19 cellular contexts compared by ENCODE assay signal in genomic region chr2:120471166-120471565, GRCh38.
DNase-seq lines count a peak whose midpoint lies in the region; ATAC-seq and TF ChIP-seq lines count a peak whose summit lies in the region.
"Had no signal": no experiment of that assay in that cellular context is flagged by ENCODE, and none has a peak within 500 bp of the region (broad histone marks: within the 10 kb centered on the region; RNA-seq: fewer than 3 reads in every experiment).

No MANE protein-coding gene starts in this region.

- H3K9ac ChIP-seq in skeletal muscle satellite cell (ENCODE audit: low read depth, low read length): peak overlapping the region; percentile 69

- H3K79me2 ChIP-seq in hepatocyte: no peaks in the 10 kb centered on the region

- no peak for ATAC-seq in activated T-helper 17 cell treated with anti-CD3 and anti-CD28 coated beads, Interleukin-2, amount 50 U/mL, for 72 hours (replicated peaks)
- ATAC-seq: naive thymus-derived CD8-positive, alpha-beta T cell had no signal

- WGBS in hepatocyte (ENCODE audit: low lambda C conversion rate, missing lambda C conversion rate): 90% methylated on average over 5 of the region's 5 CpGs

- H3K36me3 Mint-ChIP-seq in activated T-helper 17 cell treated with anti-CD3 and anti-CD28 coated beads, Interleukin-2, amount 50 U/mL, for 72 hours (ENCODE audit: low read depth): no peaks in the 10 kb centered on the region
- H3K36me3 Mint-ChIP-seq: brain; naive thymus-derived CD8-positive, alpha-beta T cell had no signal

- no peaks in the 10 kb centered on the region for H3K9me3 Mint-ChIP-seq in activated T-helper 17 cell treated with anti-CD3 and anti-CD28 coated beads, Interleukin-2, amount 50 U/mL, for 72 hours
- H3K9me3 Mint-ChIP-seq: CD4-positive, alpha-beta T cell; T-helper 2 cell treated with Interferon-gamma antibody and Interleukin-4, amounts not matched to agents 5 μg/mL and 100 μg/mL, for 36 hours had no signal

- TF ChIP-seq POLR2A in vagina (IDR thresholded peaks at IDR 0.05): no peak

- H3K9me3 ChIP-seq in hepatocyte (ENCODE audit: low read depth): no peaks in the 10 kb centered on the region
- peaks cover 8% of the 10 kb centered on the region for H3K9me3 ChIP-seq in skeletal muscle satellite cell (replicated peaks; ENCODE audit: low read length)
- no peaks in the 10 kb centered on the region for H3K9me3 ChIP-seq in vagina
- H3K9me3 ChIP-seq: testis had no signal

- H2AFZ ChIP-seq in hepatocyte: no peak overlapping the region

- H3K27ac Mint-ChIP-seq in activated T-helper 17 cell treated with anti-CD3 and anti-CD28 coated beads, Interleukin-2, amount 50 U/mL, for 72 hours: no peak overlapping the region
- H3K27ac Mint-ChIP-seq: CD4-positive, alpha-beta T cell; naive thymus-derived CD8-positive, alpha-beta T cell; progenitor cell of endocrine pancreas; T-helper 2 cell treated with Interferon-gamma antibody and Interleukin-4, amounts not matched to agents 5 μg/mL and 100 μg/mL, for 36 hours had no signal

- no peaks in the 10 kb centered on the region for H3K27me3 ChIP-seq in hepatocyte
- H3K27me3 ChIP-seq in skeletal muscle satellite cell (ENCODE audit: control insufficient read depth, insufficient read depth, low read length): no peaks in the 10 kb centered on the region
- H3K27me3 ChIP-seq in vagina: no peaks in the 10 kb centered on the region
- H3K27me3 ChIP-seq: testis had no signal

- no peak overlapping the region for H3K4me2 ChIP-seq in hepatocyte
- peak overlapping the region; percentile 53 for H3K4me2 ChIP-seq in skeletal muscle satellite cell (ENCODE audit: low read length)

- H3K9me2 ChIP-seq in hepatocyte (replicated peaks; ENCODE audit: insufficient read depth): no peaks in the 10 kb centered on the region

- peak; percentile 25 for DNase-seq in activated effector memory CD4-positive, alpha-beta T cell treated with anti-CD3 and anti-CD28 coated beads, Interleukin-2, amount 50 U/mL, for 16 hours
- DNase-seq in activated effector memory CD4-positive, alpha-beta T cell treated with Interleukin-2 at 50 U/mL for 16 hours: no peak
- DNase-seq in hepatocyte (ENCODE audit: low spot score) (no peak), vagina (ENCODE audit: extremely low spot score in 2 of 2) (no peak), nucleus accumbens (lab: John Stamatoyannopoulos, UW) (no peak), NCI-H526 (lab: John Stamatoyannopoulos, UW) (no peak)
- DNase-seq: activated CD8-positive, alpha-beta memory T cell treated with anti-CD3 and anti-CD28 coated beads, Interleukin-2, amount 50 U/mL, for 4 hours; activated naive CD4-positive, alpha-beta T cell treated with anti-CD3 and anti-CD28 coated beads, Interleukin-2, amount 50 U/mL, for 16 hours; DND-41; naive thymus-derived CD8-positive, alpha-beta T cell; NCI-H2029 treated with DMSO at 0.1 percent for 48 hours; NCI-H524; testis had no signal

- no peak overlapping the region for H3K4me3 ChIP-seq in hepatocyte
- H3K4me3 ChIP-seq in skeletal muscle satellite cell (ENCODE audit: low read length): no peak overlapping the region
- H3K4me3 ChIP-seq in vagina: no peak overlapping the region
- H3K4me3 ChIP-seq: testis had no signal

- no peaks in the 10 kb centered on the region for H3K4me1 Mint-ChIP-seq in activated T-helper 17 cell treated with anti-CD3 and anti-CD28 coated beads, Interleukin-2, amount 50 U/mL, for 72 hours

- no peak for TF ChIP-seq CTCF in hepatocyte (IDR thresholded peaks at IDR 0.05; ENCODE audit: poor library complexity)
- no peak for TF ChIP-seq CTCF in vagina (IDR thresholded peaks at IDR 0.05)

- H3K27me3 Mint-ChIP-seq in activated T-helper 17 cell treated with anti-CD3 and anti-CD28 coated beads, Interleukin-2, amount 50 U/mL, for 72 hours: peaks cover 14% of the 10 kb centered on the region

- H4K20me1 ChIP-seq in hepatocyte (ENCODE audit: insufficient read depth, poor library complexity, severe bottlenecking): no peaks in the 10 kb centered on the region

- H3K36me3 ChIP-seq in hepatocyte (replicated peaks; ENCODE audit: insufficient read depth, low read depth): no peaks in the 10 kb centered on the region
- no peaks in the 10 kb centered on the region for H3K36me3 ChIP-seq in skeletal muscle satellite cell (ENCODE audit: insufficient read depth, low read length)
- H3K36me3 ChIP-seq in vagina: no peaks in the 10 kb centered on the region

- H3K4me1 ChIP-seq in hepatocyte (ENCODE audit: insufficient read depth): peaks cover 32% of the 10 kb centered on the region
- peaks cover 35% of the 10 kb centered on the region for H3K4me1 ChIP-seq in skeletal muscle satellite cell (ENCODE audit: control insufficient read depth, insufficient read depth, low read length)
- peaks cover 47% of the 10 kb centered on the region for H3K4me1 ChIP-seq in vagina

- intact Hi-C loops in vagina (cut with DNase I): no loop called here

- H3K4me3 Mint-ChIP-seq in activated T-helper 17 cell treated with anti-CD3 and anti-CD28 coated beads, Interleukin-2, amount 50 U/mL, for 72 hours: no peak overlapping the region
- H3K4me3 Mint-ChIP-seq: brain; CD4-positive, alpha-beta T cell; naive thymus-derived CD8-positive, alpha-beta T cell; T-helper 2 cell treated with Interferon-gamma antibody and Interleukin-4, amounts not matched to agents 5 μg/mL and 100 μg/mL, for 36 hours had no signal

- H3K27ac ChIP-seq in hepatocyte (peak overlapping the region; percentile 92), vagina (peak overlapping the region; percentile 73)
- H3K27ac ChIP-seq: testis had no signal
